Comparison of ENCODE assay signal across 8 cellular contexts in genomic region chr12:68001486-68002466, GRCh38. TPM values are rescaled to one million over a fixed set of nuclear protein-coding genes. Genes with fewer than 3 reads are reported as not detected.
DNase-seq lines count a peak whose midpoint lies in the region; ATAC-seq and TF ChIP-seq lines count a peak whose summit lies in the region.
"Had no signal": no experiment of that assay in that cellular context is flagged by ENCODE, and none has a peak within 500 bp of the region (broad histone marks: within the 10 kb centered on the region; RNA-seq: fewer than 3 reads in every experiment).

No MANE protein-coding gene starts in this region.

- H3K9ac ChIP-seq in SU-DHL-6 (ENCODE audit: low read length) (no peak overlapping the region), mesenchymal stem cell (ENCODE audit: low read length) (no peak overlapping the region)

- H3K23ac ChIP-seq in mesenchymal stem cell (ENCODE audit: low read length in 2 of 2), result no peak overlapping the region

- H3K27me3 ChIP-seq in SU-DHL-6 (ENCODE audit: low read length) (no peaks in the 10 kb centered on the region), mesenchymal stem cell (ENCODE audit: control insufficient read depth in 1 of 2, insufficient read depth in 1 of 2, low read length in 2 of 2) (no peaks in the 10 kb centered on the region)

- H2BK15ac ChIP-seq in mesenchymal stem cell (ENCODE audit: low read depth, poor library complexity, severe bottlenecking), result no peak overlapping the region

- H2BK12ac ChIP-seq in mesenchymal stem cell (ENCODE audit: low read length in 2 of 2), result no peak overlapping the region

- peaks cover 54% of the 10 kb centered on the region for H3K36me3 ChIP-seq in SU-DHL-6 (ENCODE audit: low read length)
- H3K36me3 ChIP-seq in mesenchymal stem cell (ENCODE audit: control insufficient read depth in 1 of 2, insufficient read depth in 2 of 2, low read depth in 1 of 2, low read length in 2 of 2), result no peaks in the 10 kb centered on the region

- H3K4ac ChIP-seq in mesenchymal stem cell (ENCODE audit: low read depth in 1 of 2, low read length in 2 of 2), result no peak overlapping the region

- TF ChIP-seq CTCF in SU-DHL-6 (IDR thresholded peaks at IDR 0.05; ENCODE audit: insufficient read depth, low read length, poor library complexity, severe bottlenecking), result peak; percentile 42

- H2AFZ ChIP-seq in SU-DHL-6 (ENCODE audit: low read depth, low read length, severe bottlenecking) (no peak overlapping the region), mesenchymal stem cell (ENCODE audit: low read depth, low read length) (no peak overlapping the region)

- H3K4me2 ChIP-seq in SU-DHL-6 (ENCODE audit: low read depth, low read length, poor library complexity, severe bottlenecking) (no peak overlapping the region), mesenchymal stem cell (ENCODE audit: low read length, poor library complexity, severe bottlenecking) (no peak overlapping the region)

- no peak overlapping the region for H4K8ac ChIP-seq in mesenchymal stem cell (ENCODE audit: low read length)

- H3K79me1 ChIP-seq in mesenchymal stem cell (replicated peaks; ENCODE audit: low read length, poor library complexity, severe bottlenecking), result no peaks in the 10 kb centered on the region

- no peak overlapping the region for H2BK120ac ChIP-seq in mesenchymal stem cell (ENCODE audit: low read depth, low read length)

- DNase-seq in Daoy (ENCODE audit: low read depth) (peak; percentile 9), HT-29 (ENCODE audit: low spot score) (peak; percentile 40), mesenchymal stem cell (peak; percentile 9), cerebellar nuclear complex (lab: John Stamatoyannopoulos, UW) (no peak)
- DNase-seq in activated CD4-positive, alpha-beta T cell treated with anti-CD3 and anti-CD28 coated beads, Interleukin-2, amount 50 U/mL, for 4 hours, result no peak
- DNase-seq: effector CD4-positive, alpha-beta T cell had no signal

- no peak overlapping the region for H4K91ac ChIP-seq in mesenchymal stem cell (ENCODE audit: low read length)

- H3K27ac ChIP-seq in SU-DHL-6 (ENCODE audit: low read depth, low read length) (no peak overlapping the region), mesenchymal stem cell (ENCODE audit: low read length, poor library complexity, severe bottlenecking) (no peak overlapping the region)

- H3F3A ChIP-seq in SU-DHL-6 (ENCODE audit: insufficient read depth), result peaks cover 12% of the 10 kb centered on the region; the same call in 1 of the 2 replicates

- ATAC-seq in GM19395 (IDR thresholded peaks at IDR 0.05; ENCODE audit: unreplicated experiment), result no peak

- 89% methylated on average over 11 of the region's 11 CpGs for WGBS in mesenchymal stem cell

- no peak overlapping the region for H2BK5ac ChIP-seq in mesenchymal stem cell (ENCODE audit: low read depth, low read length, poor library complexity, severe bottlenecking)

- H3K4me3 ChIP-seq in SU-DHL-6 (ENCODE audit: insufficient read depth, low read length, poor library complexity, severe bottlenecking) (no peak overlapping the region), mesenchymal stem cell (ENCODE audit: insufficient read depth in 1 of 2, low read depth in 1 of 2, low read length in 2 of 2) (no peak overlapping the region)

- peaks cover 1% of the 10 kb centered on the region for H3K4me1 ChIP-seq in mesenchymal stem cell (ENCODE audit: control insufficient read depth, insufficient read depth, low read depth, low read length)

- peaks cover 64% of the 10 kb centered on the region for H3K79me2 ChIP-seq in SU-DHL-6 (ENCODE audit: insufficient read depth, low read length)

- no peaks in the 10 kb centered on the region for H4K20me1 ChIP-seq in SU-DHL-6 (ENCODE audit: low read depth, low read length)

- no peak overlapping the region for H2AK5ac ChIP-seq in mesenchymal stem cell (ENCODE audit: low read length, severe bottlenecking)

- no peak overlapping the region for H3K14ac ChIP-seq in mesenchymal stem cell (ENCODE audit: low read length in 2 of 2)

- H3K9me2 ChIP-seq in SU-DHL-6 (replicated peaks; ENCODE audit: insufficient read depth, low read length), result no peaks in the 10 kb centered on the region

- H3K9me3 ChIP-seq in SU-DHL-6 (ENCODE audit: insufficient read depth, low read length), result no peaks in the 10 kb centered on the region
- H3K9me3 ChIP-seq in mesenchymal stem cell (ENCODE audit: control insufficient read depth, low read length), result peaks cover 4% of the 10 kb centered on the region

- H3K18ac ChIP-seq in mesenchymal stem cell (ENCODE audit: low read depth in 1 of 2, low read length in 2 of 2), result no peak overlapping the region

RNA-seq across cellular contexts. Expression of gene IFNG-AS1, which starts 12.5 kb away (rescaled TPM):
- total RNA-seq in Daoy (2014; rRNA removed; shearing (Covaris generic)), result not detected in 2 replicates
- not detected in 2 replicates for total RNA-seq in HT-29 (2014; rRNA removed; shearing (Covaris generic))
- not detected for polyA plus RNA-seq in mesenchymal stem cell (2013, experiment 1 of 2)
- not detected for polyA plus RNA-seq in mesenchymal stem cell (2013, experiment 2 of 2)

Comparison
In these comparisons a context has a peak if more than half of its experiments do, and no peak if none do; other contexts are left out.
1. DNase-seq: peak in Daoy (single experiment), HT-29 (single experiment) and mesenchymal stem cell (single experiment); none in cerebellar nuclear complex (0 of 2) and activated CD4-positive, alpha-beta T cell treated with anti-CD3 and anti-CD28 coated beads, Interleukin-2, amount 50 U/mL, for 4 hours (0 of 2).